ENCODE assay signal across 29 cellular contexts in the genomic region with DNA sequence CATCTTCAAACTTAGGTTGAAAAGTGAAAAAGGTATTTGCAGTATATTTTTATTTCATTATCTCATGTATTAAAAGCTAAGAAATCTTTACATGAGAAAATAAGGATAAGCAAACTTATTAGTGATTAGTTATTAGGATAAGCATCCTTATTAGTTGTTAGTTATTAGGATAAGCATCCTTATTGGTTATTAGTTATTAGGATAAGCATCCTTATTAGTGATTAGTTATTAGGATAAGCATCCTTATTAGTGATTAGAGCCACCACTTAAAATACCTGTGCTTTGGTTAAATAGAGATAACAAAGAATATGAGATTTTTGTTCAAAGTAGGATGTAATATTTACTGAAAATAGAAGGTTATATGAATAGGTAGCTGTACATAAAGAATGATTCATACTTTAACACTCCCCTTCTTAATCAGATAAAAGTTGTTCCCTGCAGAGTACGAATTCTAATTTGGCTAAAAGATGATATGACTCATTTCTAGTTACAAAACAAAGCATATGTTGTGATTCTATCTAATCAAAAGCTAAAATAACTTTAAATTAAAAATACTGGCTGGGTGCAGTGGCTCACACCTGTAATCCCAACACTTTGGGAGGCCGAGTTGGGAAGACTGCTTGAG. TPM values are rescaled to one million over a fixed set of nuclear protein-coding genes. Genes with fewer than 3 reads are reported as not detected.
DNase-seq lines count a peak whose midpoint lies in the region; ATAC-seq, FAIRE-seq and TF ChIP-seq lines count a peak whose summit lies in the region.
"Had no signal": no experiment of that assay in that cellular context is flagged by ENCODE, and none has a peak within 500 bp of the region (broad histone marks: within the 10 kb centered on the region; RNA-seq: fewer than 3 reads in every experiment).

No MANE protein-coding gene starts in this region.

- DNase-seq in activated CD4-positive, CD25-positive, alpha-beta regulatory T cell (lab: John Stamatoyannopoulos, UW) = no peak
- DNase-seq in T-helper 17 cell (no peak), renal cortical epithelial cell (ENCODE audit: low read depth) (peak; percentile 25), DMS53 treated with DMSO at 0.1 percent for 48 hours (lab: John Stamatoyannopoulos, UW; ENCODE audit: unreplicated experiment) (no peak), GM12891 (ENCODE audit: insufficient read length, low spot score) (no peak)
- no peak for DNase-seq in T-helper 2 cell treated with Interferon-gamma antibody and Interleukin-4, amounts not matched to agents 5 μg/mL and 100 μg/mL, for 36 hours (ENCODE audit: low spot score)
- DNase-seq: 8988T; activated CD4-positive, alpha-beta T cell treated with anti-CD3 and anti-CD28 coated beads, Interleukin-2, amount 50 U/mL, for 4 hours; activated CD8-positive, alpha-beta memory T cell treated with anti-CD3 and anti-CD28 coated beads, Interleukin-2, amount 50 U/mL, for 48 hours; AML-193; CD4-positive, alpha-beta T cell; H7; IMR-90; kidney; midbrain; naive thymus-derived CD4-positive, alpha-beta T cell; NCI-H1105; NCI-H187 treated with DMSO at 0.1 percent for 48 hours; NCI-H2171 treated with DMSO at 0.1 percent for 48 hours; NCI-H524 treated with DMSO at 0.1 percent for 48 hours; occipital lobe; Right ventricle myocardium superior; stimulated activated naive CD8-positive, alpha-beta T cell treated with anti-CD3 and anti-CD28 coated beads, Interleukin-15, amount 100 ng/mL, for 72 hours; T1000 had no signal

- no peak overlapping the region for H3K4me3 Mint-ChIP-seq in T-helper 17 cell
- no peak overlapping the region for H3K4me3 Mint-ChIP-seq in T-helper 2 cell treated with Interferon-gamma antibody and Interleukin-4, amounts not matched to agents 5 μg/mL and 100 μg/mL, for 36 hours
- H3K4me3 Mint-ChIP-seq: brain; CD4-positive, alpha-beta T cell; naive thymus-derived CD4-positive, alpha-beta T cell; stimulated activated naive CD8-positive, alpha-beta T cell treated with anti-CD3 and anti-CD28 coated beads, Interleukin-15, amount 100 ng/mL, for 72 hours; WTC11 had no signal

- no peaks in the 10 kb centered on the region for H3K27me3 Mint-ChIP-seq in T-helper 17 cell
- no peaks in the 10 kb centered on the region for H3K27me3 Mint-ChIP-seq in T-helper 2 cell treated with Interferon-gamma antibody and Interleukin-4, amounts not matched to agents 5 μg/mL and 100 μg/mL, for 36 hours (ENCODE audit: low read depth)
- H3K27me3 Mint-ChIP-seq: brain; CD4-positive, alpha-beta T cell; naive thymus-derived CD4-positive, alpha-beta T cell; stimulated activated naive CD8-positive, alpha-beta T cell treated with anti-CD3 and anti-CD28 coated beads, Interleukin-15, amount 100 ng/mL, for 72 hours had no signal

- H3K36me3 Mint-ChIP-seq in T-helper 17 cell (ENCODE audit: low read depth) = peaks cover 17% of the 10 kb centered on the region
- peaks cover 46% of the 10 kb centered on the region for H3K36me3 Mint-ChIP-seq in T-helper 2 cell treated with Interferon-gamma antibody and Interleukin-4, amounts not matched to agents 5 μg/mL and 100 μg/mL, for 36 hours (ENCODE audit: low read depth)

- H3K27ac Mint-ChIP-seq in T-helper 17 cell = peak overlapping the region; percentile 80
- no peak overlapping the region for H3K27ac Mint-ChIP-seq in T-helper 2 cell treated with Interferon-gamma antibody and Interleukin-4, amounts not matched to agents 5 μg/mL and 100 μg/mL, for 36 hours
- H3K27ac Mint-ChIP-seq: brain; stimulated activated naive CD8-positive, alpha-beta T cell treated with anti-CD3 and anti-CD28 coated beads, Interleukin-15, amount 100 ng/mL, for 72 hours; WTC11 had no signal

- peaks cover 21% of the 10 kb centered on the region for H3K4me1 Mint-ChIP-seq in T-helper 17 cell
- no peaks in the 10 kb centered on the region for H3K4me1 Mint-ChIP-seq in T-helper 2 cell treated with Interferon-gamma antibody and Interleukin-4, amounts not matched to agents 5 μg/mL and 100 μg/mL, for 36 hours (ENCODE audit: low read depth)
- H3K4me1 Mint-ChIP-seq: brain, WTC11 had no signal

- TF ChIP-seq POLR2A in GM12891 (IDR thresholded peaks at IDR 0.05; ENCODE audit: low read depth, low read length) = no peak

- no peaks in the 10 kb centered on the region for H3K9me3 ChIP-seq in T-helper 17 cell (ENCODE audit: control insufficient read depth, low read length, poor library complexity, severe bottlenecking)
- H3K9me3 ChIP-seq: tibial nerve had no signal

- ATAC-seq in activated CD4-positive, CD25-positive, alpha-beta regulatory T cell treated with anti-CD3 and anti-CD28 coated beads, Interleukin-2, amount 50 U/mL, for 24 hours = peak; percentile 71 to 93
- no peak for ATAC-seq in T-helper 17 cell
- ATAC-seq: naive thymus-derived CD4-positive, alpha-beta T cell; stimulated activated naive CD8-positive, alpha-beta T cell treated with anti-CD3 and anti-CD28 coated beads, Interleukin-15, amount 100 ng/mL, for 72 hours; WTC11 had no signal

- no peaks in the 10 kb centered on the region for H3K9me3 Mint-ChIP-seq in T-helper 2 cell treated with Interferon-gamma antibody and Interleukin-4, amounts not matched to agents 5 μg/mL and 100 μg/mL, for 36 hours
- H3K9me3 Mint-ChIP-seq: brain; CD4-positive, alpha-beta T cell; naive thymus-derived CD4-positive, alpha-beta T cell; stimulated activated naive CD8-positive, alpha-beta T cell treated with anti-CD3 and anti-CD28 coated beads, Interleukin-15, amount 100 ng/mL, for 72 hours; WTC11 had no signal

- FAIRE-seq in colon (lab: Jason Lieb, UNC) (peak; percentile 71), GM12891 (lab: Jason Lieb, UNC) (no peak)

TF ChIP-seq in GM12891, 5 proteins besides CTCF, POLR2A, EP300 and RAD21:
- TF ChIP-seq SPI1 (IDR thresholded peaks at IDR 0.05; ENCODE audit: low read depth, low read length) = no peak
- no peak for TF ChIP-seq TAF1 (IDR thresholded peaks at IDR 0.05; ENCODE audit: low read depth, low read length)
- no peak for TF ChIP-seq PAX5 (IDR thresholded peaks at IDR 0.05; ENCODE audit: insufficient read depth, low read length, severe bottlenecking)
- TF ChIP-seq POU2F2 (IDR thresholded peaks at IDR 0.05; ENCODE audit: low read depth, low read length) = no peak
- no peak for TF ChIP-seq POLR2AphosphoS5 (IDR thresholded peaks at IDR 0.05; ENCODE audit: low read depth, low read length)

RNA-seq across cellular contexts. Expression of a gene that starts 56.4 kb away (rescaled TPM):
- total RNA-seq in T-helper 17 cell (100 to 1,000 TPM; 115 to 139 TPM), renal cortical epithelial cell (61.8 and 89.8 TPM in 2 replicates)
- polyA plus RNA-seq in GM12891 (2012; ENCODE audit: low read depth, missing spikeins) = 13.8 TPM
